Comparison of ENCODE assay signal across 17 cellular contexts in genomic region chr12:121630791-121631190, GRCh38. TPM values are rescaled to one million over a fixed set of nuclear protein-coding genes. Genes with fewer than 3 reads are reported as not detected.
DNase-seq lines count a peak whose midpoint lies in the region; ATAC-seq and TF ChIP-seq lines count a peak whose summit lies in the region.
"Had no signal": no experiment of that assay in that cellular context is flagged by ENCODE, and none has a peak within 500 bp of the region (broad histone marks: within the 10 kb centered on the region; RNA-seq: fewer than 3 reads in every experiment).

No MANE protein-coding gene starts in this region.

- ATAC-seq in left cardiac atrium (no peak), HG03139 (IDR thresholded peaks at IDR 0.05; ENCODE audit: unreplicated experiment) (no peak)
- no peak for ATAC-seq in activated CD8-positive, alpha-beta T cell treated with anti-CD3 and anti-CD28 coated beads for 36 hours
- ATAC-seq: lower lobe of right lung had no signal

- CTCF ChIA-PET in activated CD8-positive, alpha-beta T cell treated with anti-CD3 and anti-CD28 coated beads for 36 hours (lab: Charles Lee): interaction anchor here (1.2 to 1.6 kb wide), 3 partner anchors 38 to 163 kb away, joined by 3 to 10 read pairs (median 5); partner anchors contain the start of genes MORN3 and RHOF

- peak overlapping the region; percentile 8 for H3K9ac ChIP-seq in mesendoderm (ENCODE audit: low read length)

- H2BK120ac ChIP-seq in mesendoderm (ENCODE audit: low read depth, low read length): no peak overlapping the region

- H4K8ac ChIP-seq in mesendoderm (ENCODE audit: low read depth, low read length): no peak overlapping the region

- POLR2A ChIA-PET in activated CD8-positive, alpha-beta T cell treated with anti-CD3 and anti-CD28 coated beads for 36 hours (lab: Charles Lee): interaction anchor here (0.9 to 3.0 kb wide), 5 partner anchors 27 to 345 kb away, joined by 3 to 12 read pairs (median 6); partner anchors contain the start of gene MORN3

- H3K4me1 Mint-ChIP-seq in activated CD8-positive, alpha-beta T cell treated with anti-CD3 and anti-CD28 coated beads for 36 hours (ENCODE audit: low read depth): peaks cover 55% of the 10 kb centered on the region

- H3K36me3 ChIP-seq in cardiac muscle cell (no peaks in the 10 kb centered on the region), mesendoderm (ENCODE audit: control insufficient read depth, insufficient read depth, low read length) (peaks cover 3% of the 10 kb centered on the region)
- H3K36me3 ChIP-seq: lower lobe of right lung, prostate gland had no signal

- H3K4me3 ChIP-seq in cardiac muscle cell (no peak overlapping the region), mesendoderm (ENCODE audit: low read length) (no peak overlapping the region)
- H3K4me3 ChIP-seq: lower lobe of right lung, prostate gland had no signal

- H2AK5ac ChIP-seq in mesendoderm (ENCODE audit: low read length): no peak overlapping the region

- H3K56ac ChIP-seq in mesendoderm (ENCODE audit: low read length): peak overlapping the region; percentile 46

- no peaks in the 10 kb centered on the region for H3K27me3 Mint-ChIP-seq in activated CD8-positive, alpha-beta T cell treated with anti-CD3 and anti-CD28 coated beads for 36 hours

- no peak overlapping the region for H3K23ac ChIP-seq in mesendoderm (ENCODE audit: low read length)

- H3K4ac ChIP-seq in mesendoderm (ENCODE audit: low read depth, low read length): no peak overlapping the region

- peak overlapping the region; percentile 97 for H3K27ac Mint-ChIP-seq in activated CD8-positive, alpha-beta T cell treated with anti-CD3 and anti-CD28 coated beads for 36 hours

- peaks cover 42% of the 10 kb centered on the region for H3K4me1 ChIP-seq in cardiac muscle cell (ENCODE audit: low read depth)
- peaks cover 25% of the 10 kb centered on the region for H3K4me1 ChIP-seq in mesendoderm (ENCODE audit: control insufficient read depth, low read depth, low read length)
- H3K4me1 ChIP-seq: prostate gland had no signal

- TF ChIP-seq CTCF in cardiac muscle cell (IDR thresholded peaks at IDR 0.05; ENCODE audit: low read depth, low read length): no peak
- no peak for TF ChIP-seq CTCF in activated CD8-positive, alpha-beta T cell treated with anti-CD3 and anti-CD28 coated beads for 36 hours (IDR thresholded peaks at IDR 0.05)

- no peaks in the 10 kb centered on the region for H3K9me3 ChIP-seq in cardiac muscle cell (ENCODE audit: low read depth)
- H3K9me3 ChIP-seq: lower lobe of right lung, prostate gland had no signal

- WGBS in mesendoderm (ENCODE audit: extremely low coverage, insufficient coverage, low lambda C conversion rate): no CpG with 5 or more reads among the region's 6 CpGs

- H4K5ac ChIP-seq in mesendoderm (ENCODE audit: low read length): no peak overlapping the region

- intact Hi-C loops in left cardiac atrium (cut with DNase I): no loop called here
- intact Hi-C loops in activated CD8-positive, alpha-beta T cell treated with anti-CD3 and anti-CD28 coated beads for 36 hours (cut with micrococcal nuclease): no loop called here

- H3K79me2 ChIP-seq in mesendoderm (ENCODE audit: control insufficient read depth, insufficient read depth, low read length): peaks cover 61% of the 10 kb centered on the region

- H3K4me3 Mint-ChIP-seq in activated CD8-positive, alpha-beta T cell treated with anti-CD3 and anti-CD28 coated beads for 36 hours: peak overlapping the region; percentile 94

- no peaks in the 10 kb centered on the region for H3K27me3 ChIP-seq in cardiac muscle cell
- H3K27me3 ChIP-seq in mesendoderm (ENCODE audit: insufficient read depth, low read length, poor library complexity): no peaks in the 10 kb centered on the region

- no peaks in the 10 kb centered on the region for H3K9me3 Mint-ChIP-seq in activated CD8-positive, alpha-beta T cell treated with anti-CD3 and anti-CD28 coated beads for 36 hours

- H3K27ac ChIP-seq in cardiac muscle cell (peak overlapping the region; percentile 34), mesendoderm (ENCODE audit: low read depth, low read length) (no peak overlapping the region)
- H3K27ac ChIP-seq: prostate gland had no signal

- H3K36me3 Mint-ChIP-seq in activated CD8-positive, alpha-beta T cell treated with anti-CD3 and anti-CD28 coated beads for 36 hours (ENCODE audit: low read depth): peaks cover 56% of the 10 kb centered on the region

- no peak for DNase-seq in cardiac muscle cell (ENCODE audit: low read depth in 1 of 2, low spot score in 1 of 2)
- no peak for DNase-seq in left cardiac atrium
- no peak for DNase-seq in activated CD8-positive, alpha-beta T cell treated with anti-CD3 and anti-CD28 coated beads for 36 hours
- no peak for DNase-seq in mesendoderm
- DNase-seq in Ammon's horn (ENCODE audit: low spot score): no peak
- no peak for DNase-seq in NCI-H510A treated with DMSO at 0.1 percent for 48 hours (lab: John Stamatoyannopoulos, UW)
- DNase-seq in stimulated activated CD4-positive, alpha-beta T cell treated with anti-CD3 and anti-CD28 coated beads, Interleukin-4, amount 100 ng/mL, for 1 hour: no peak
- DNase-seq: activated effector memory CD4-positive, alpha-beta T cell treated with anti-CD3 and anti-CD28 coated beads, Interleukin-2, amount 50 U/mL, for 16 hours; cerebellar nuclear complex; erythroblast; GDM1; hypothalamus; lower lobe of right lung; NCI-H69; stimulated activated CD4-positive, alpha-beta T cell treated with anti-CD3 and anti-CD28 coated beads, Interleukin-2, amount 100 ng/mL, for 24 hours had no signal

- H2BK15ac ChIP-seq in mesendoderm (replicated peaks; ENCODE audit: low read depth): no peak overlapping the region

- H2BK5ac ChIP-seq in mesendoderm (ENCODE audit: low read length): no peak overlapping the region

- H3K79me1 ChIP-seq in mesendoderm (ENCODE audit: low read length): peaks cover 32% of the 10 kb centered on the region

- no peak overlapping the region for H3K18ac ChIP-seq in mesendoderm (ENCODE audit: low read length)

- no peak overlapping the region for H3K4me2 ChIP-seq in mesendoderm (ENCODE audit: low read length)

RNA-seq across cellular contexts. Expression of gene ORAI1, which starts 4.5 kb away (rescaled TPM):
- total RNA-seq in cardiac muscle cell (36.7 and 41.5 TPM in 2 replicates), left cardiac atrium (10 to 100 TPM; 11.7 to 12.9 TPM)
- polyA plus RNA-seq in cardiac muscle cell: 63.4 and 72.2 TPM in 2 replicates
- total RNA-seq in activated CD8-positive, alpha-beta T cell treated with anti-CD3 and anti-CD28 coated beads for 36 hours: 10 to 100 TPM; 37.0 to 38.1 TPM
- 26.1 TPM for polyA plus RNA-seq in mesendoderm (2013, experiment 1 of 2)
- 27.7 TPM for polyA plus RNA-seq in mesendoderm (2013, experiment 2 of 2)

RNA-seq across cellular contexts. Expression of gene MORN3, which starts 38.7 kb away (rescaled TPM):
- total RNA-seq in cardiac muscle cell: 1.1 and 2.0 TPM in 2 replicates
- 1.6 and 2.8 TPM in 2 replicates for polyA plus RNA-seq in cardiac muscle cell
- total RNA-seq in left cardiac atrium: under 1 TPM; 0.09 to 0.21 TPM
- total RNA-seq in activated CD8-positive, alpha-beta T cell treated with anti-CD3 and anti-CD28 coated beads for 36 hours: 1 to 10 TPM in 1 of 2 experiments, under 1 TPM in 1; 0.51 to 1.1 TPM
- polyA plus RNA-seq in mesendoderm (2013, experiment 1 of 2): 0.79 TPM
- polyA plus RNA-seq in mesendoderm (2013, experiment 2 of 2): 0.98 TPM

RNA-seq across cellular contexts. Expression of gene KDM2B, which starts 50.0 kb away (rescaled TPM):
- 70.5 and 82.1 TPM in 2 replicates for total RNA-seq in cardiac muscle cell
- polyA plus RNA-seq in cardiac muscle cell: 30.8 and 35.8 TPM in 2 replicates
- total RNA-seq in left cardiac atrium: 10 to 100 TPM; 11.2 to 14.7 TPM
- total RNA-seq in activated CD8-positive, alpha-beta T cell treated with anti-CD3 and anti-CD28 coated beads for 36 hours: 10 to 100 TPM; 61.0 to 61.7 TPM
- polyA plus RNA-seq in mesendoderm (2013, experiment 1 of 2): 74.8 TPM
- 78.1 TPM for polyA plus RNA-seq in mesendoderm (2013, experiment 2 of 2)
